In the genomic region with DNA sequence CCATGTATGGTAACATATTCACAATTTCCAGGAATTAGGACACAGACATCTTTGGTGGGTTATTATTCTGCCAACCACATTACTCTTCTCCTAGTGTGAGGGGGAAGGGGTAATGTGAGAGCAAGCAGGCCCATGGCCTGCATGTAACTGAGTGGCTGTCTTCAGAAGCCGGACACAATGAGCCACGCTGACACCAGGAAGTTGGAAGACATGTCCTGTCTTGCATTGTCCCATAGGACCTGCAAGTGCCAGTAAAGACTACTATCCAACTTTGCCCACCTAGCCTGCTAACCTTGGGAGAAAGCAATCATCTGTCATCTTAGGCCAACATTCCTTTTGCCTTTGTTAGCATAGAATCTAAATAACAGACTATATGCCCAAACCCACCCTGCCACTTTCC, we compare ENCODE assay signal across 8 cellular contexts.
"Had no signal": no experiment of that assay in that cellular context is flagged by ENCODE, and none has a peak within 500 bp of the region (broad histone marks: within the 10 kb centered on the region; RNA-seq: fewer than 3 reads in every experiment).

No MANE protein-coding gene starts in this region.

- H3K27ac Mint-ChIP-seq: HFFc6 had no signal

- H3K9me3 Mint-ChIP-seq: HFFc6 had no signal

- H3K4me3 Mint-ChIP-seq: HFFc6 had no signal

- H3K9me3 ChIP-seq: HAP-1 had no signal

- H3K4me3 ChIP-seq: GM23248, HAP-1 had no signal

- ATAC-seq: HCT116 had no signal

- H3K4me1 ChIP-seq: HAP-1 had no signal

- H3K36me3 ChIP-seq: HAP-1 had no signal

- DNase-seq: GM23248, GOT3, H7, HFFc6, IMR-90 had no signal

- H3K27ac ChIP-seq: GM23248 had no signal

- FAIRE-seq: HTR-8/SVneo had no signal
